Comparison of ENCODE assay signal across 1 cellular context in the genomic region with DNA sequence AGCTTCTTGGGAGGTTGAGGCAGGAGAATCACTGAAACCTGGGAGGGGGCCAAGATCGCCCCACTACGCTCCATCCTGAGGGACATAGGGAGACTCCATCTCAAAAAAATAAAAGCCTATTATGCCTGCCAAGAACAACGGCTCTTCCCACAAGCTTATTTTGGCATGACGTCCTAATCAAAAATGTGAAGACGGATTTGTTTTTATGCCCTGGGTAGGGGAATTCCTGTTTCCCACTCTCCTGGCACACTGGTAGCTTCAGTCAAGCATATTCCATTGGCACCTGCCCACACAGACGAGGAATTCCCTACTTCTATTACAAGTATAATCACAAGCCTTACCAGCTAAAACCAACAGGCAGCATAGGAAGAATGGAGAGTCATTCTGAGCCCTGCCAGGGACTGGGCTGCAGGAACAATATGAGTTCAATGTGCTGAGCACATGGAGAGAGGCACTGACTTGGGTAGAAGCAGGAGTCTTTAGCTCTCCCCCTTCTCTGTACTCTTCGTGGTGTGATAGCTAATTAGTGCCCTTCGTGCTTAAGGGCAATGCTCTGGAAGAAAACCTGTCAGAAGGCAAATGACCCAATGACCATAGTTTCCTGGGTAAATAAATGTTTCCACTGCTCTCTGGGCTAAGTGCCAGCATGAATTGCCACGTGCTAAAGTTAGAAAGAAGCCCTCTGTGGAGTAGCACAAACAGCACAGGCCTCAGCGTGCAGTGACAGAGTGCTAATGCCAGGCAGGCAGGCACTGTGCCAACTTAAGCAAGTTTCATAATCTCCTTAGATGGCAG.
TF ChIP-seq lines count a peak whose summit lies in the region.

No MANE protein-coding gene starts in this region.

TF ChIP-seq in SK-N-SH, 30 proteins besides CTCF, POLR2A, EP300 and RAD21 (continued from another document):
- TF ChIP-seq SIN3A (IDR thresholded peaks at IDR 0.05; ENCODE audit: borderline replicate concordance, low read depth, low read length) (no peak), NRF1 (IDR thresholded peaks at IDR 0.05; ENCODE audit: low read depth, low read length) (no peak), MEF2A (IDR thresholded peaks at IDR 0.05; ENCODE audit: borderline replicate concordance, low read depth) (no peak)
